ENCODE assay signal across 8 cellular contexts in the genomic region with DNA sequence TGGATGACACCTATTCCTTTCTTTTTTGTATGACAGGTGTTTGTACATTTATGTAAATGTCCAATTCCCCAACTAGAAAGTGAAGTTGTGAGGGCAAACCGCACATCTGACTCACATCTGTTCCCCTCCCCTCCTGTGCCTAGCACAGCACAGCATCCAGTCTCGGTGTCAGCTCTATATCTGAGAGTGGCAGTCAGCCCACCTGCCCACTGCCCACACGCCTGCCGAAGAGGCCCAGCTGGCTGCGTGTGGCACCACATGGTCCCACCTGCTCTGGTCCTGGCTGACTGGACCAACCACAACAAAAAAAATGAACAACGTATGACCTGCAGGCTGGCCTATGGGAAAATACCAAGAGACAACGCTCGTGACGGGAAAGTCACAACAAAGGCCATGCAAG.
DNase-seq lines count a peak whose midpoint lies in the region; ATAC-seq and TF ChIP-seq lines count a peak whose summit lies in the region.

No MANE protein-coding gene starts in this region.

- H3K27me3 Mint-ChIP-seq in progenitor cell of endocrine pancreas, result no peaks in the 10 kb centered on the region

- no peak for DNase-seq in nucleus accumbens (lab: John Stamatoyannopoulos, UW)
- no peak for DNase-seq in DMS153 treated with DMSO at 0.1 percent for 48 hours (lab: John Stamatoyannopoulos, UW; ENCODE audit: unreplicated experiment)
- DNase-seq in amygdala (lab: John Stamatoyannopoulos, UW), result no peak
- no peak for DNase-seq in progenitor cell of endocrine pancreas (ENCODE audit: low spot score, unreplicated experiment)

- H3K36me3 ChIP-seq in BLaER1, result peaks cover 10% of the 10 kb centered on the region
- H3K36me3 ChIP-seq in duodenal mucosa (ENCODE audit: control insufficient read depth in 1 of 2, insufficient read depth in 2 of 2, low read length in 2 of 2), result no peaks in the 10 kb centered on the region

- H3K9me3 ChIP-seq in BLaER1 (no peaks in the 10 kb centered on the region), duodenal mucosa (ENCODE audit: control insufficient read depth in 1 of 2, low read length in 2 of 2) (no peaks in the 10 kb centered on the region)

- H3K4me3 Mint-ChIP-seq in progenitor cell of endocrine pancreas (ENCODE audit: low read depth), result no peak overlapping the region

- ATAC-seq in GM19035 (IDR thresholded peaks at IDR 0.05; ENCODE audit: unreplicated experiment), result peak; percentile 86
- peak; percentile 96 for ATAC-seq in HG03060 (IDR thresholded peaks at IDR 0.05; ENCODE audit: low read depth, unreplicated experiment)

- no peaks in the 10 kb centered on the region for H3K27me3 ChIP-seq in BLaER1
- no peaks in the 10 kb centered on the region for H3K27me3 ChIP-seq in duodenal mucosa (ENCODE audit: control insufficient read depth in 1 of 2, insufficient read depth in 2 of 2, low read length in 2 of 2)

- peaks cover 2% of the 10 kb centered on the region for H3K36me3 Mint-ChIP-seq in progenitor cell of endocrine pancreas (ENCODE audit: insufficient read depth)

- no peaks in the 10 kb centered on the region for H3K9me3 Mint-ChIP-seq in progenitor cell of endocrine pancreas (ENCODE audit: low read depth)

- H3K4me2 ChIP-seq in BLaER1, result peak overlapping the region; percentile 69

- H3K9ac ChIP-seq in BLaER1, result no peak overlapping the region
- H3K9ac ChIP-seq in duodenal mucosa (ENCODE audit: low read depth in 1 of 2, low read length in 2 of 2), result no peak overlapping the region

- no peak overlapping the region for H3K4me3 ChIP-seq in BLaER1
- no peak overlapping the region for H3K4me3 ChIP-seq in duodenal mucosa (ENCODE audit: low read depth in 1 of 2, low read length in 2 of 2)

- peaks cover 70% of the 10 kb centered on the region for H3K4me1 ChIP-seq in BLaER1
- H3K4me1 ChIP-seq in duodenal mucosa (ENCODE audit: control insufficient read depth in 1 of 2, insufficient read depth in 2 of 2, low read length in 2 of 2), result peaks cover 13 to 20% of the 10 kb centered on the region in 2 donors

- no peak for TF ChIP-seq CTCF in progenitor cell of endocrine pancreas (IDR thresholded peaks at IDR 0.05; ENCODE audit: unreplicated experiment)

- peaks cover 18% of the 10 kb centered on the region for H4K20me1 ChIP-seq in BLaER1

- H3K4me1 Mint-ChIP-seq in progenitor cell of endocrine pancreas (ENCODE audit: low read depth), result peaks cover 5% of the 10 kb centered on the region

- no peak overlapping the region for H3K27ac Mint-ChIP-seq in progenitor cell of endocrine pancreas

- H3K27ac ChIP-seq in BLaER1 (peak overlapping the region; percentile 13; the same call in 1 of the 2 replicates), duodenal mucosa (ENCODE audit: low read depth, low read length) (peak overlapping the region; percentile 6)
